13 cellular contexts compared by ENCODE assay signal in the genomic region with DNA sequence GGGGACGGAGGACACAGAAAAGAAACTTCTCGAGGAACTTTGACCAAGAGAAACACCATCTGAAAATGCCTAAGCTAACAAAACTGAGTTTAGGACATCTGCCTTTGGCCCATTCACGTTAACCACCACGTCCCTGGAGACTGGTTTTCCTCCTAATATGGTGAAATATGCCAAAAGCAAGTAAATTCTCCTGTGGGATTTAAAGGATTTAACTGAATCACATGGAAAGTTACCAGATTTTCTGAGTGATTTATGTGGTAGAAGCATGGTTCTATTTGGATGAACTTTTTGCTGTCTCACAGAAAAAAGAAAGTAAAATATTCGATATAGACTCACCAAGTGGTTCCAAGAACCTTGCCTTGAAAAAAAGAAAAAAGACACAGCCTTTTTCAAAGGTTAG. TPM values are rescaled to one million over a fixed set of nuclear protein-coding genes. Genes with fewer than 3 reads are reported as not detected.
A peak's percentile ranks its signal among the peaks of the same experiment; 100 is the strongest.
DNase-seq lines count a peak whose midpoint lies in the region; ATAC-seq and TF ChIP-seq lines count a peak whose summit lies in the region.
"Had no signal": no experiment of that assay in that cellular context is flagged by ENCODE, and none has a peak within 500 bp of the region (broad histone marks: within the 10 kb centered on the region; RNA-seq: fewer than 3 reads in every experiment).

No MANE protein-coding gene starts in this region.

- intact Hi-C loops in PC-3 (cut with micrococcal nuclease) (no loop called here), psoas muscle (cut with DNase I) (no loop called here), thyroid gland (cut with DNase I) (no loop called here)

- no TSS peak for BruUV-seq in PC-3 (replicated peaks; lab: Mats Ljungman, UMichigan)

- H3K4me1 ChIP-seq in PC-3 (ENCODE audit: insufficient read depth, low read length), result peaks cover 24% of the 10 kb centered on the region
- H3K4me1 ChIP-seq in fibroblast of lung (ENCODE audit: control insufficient read depth, extremely low read depth, insufficient read depth, low read length), result peaks cover 17% of the 10 kb centered on the region
- H3K4me1 ChIP-seq in psoas muscle, result no peaks in the 10 kb centered on the region
- H3K4me1 ChIP-seq in thyroid gland, result no peaks in the 10 kb centered on the region

- TF ChIP-seq CTCF in AG09319 (IDR thresholded peaks at IDR 0.05; ENCODE audit: low read depth, low read length), result no peak
- TF ChIP-seq CTCF in PC-3 (conservative IDR thresholded peaks at IDR 0.05; ENCODE audit: low read depth, low read length), result no peak
- no peak for TF ChIP-seq CTCF in fibroblast of lung (conservative IDR thresholded peaks at IDR 0.05 in 1 of 2, IDR thresholded peaks at IDR 0.05 in 1 of 2; ENCODE audit: low read depth in 1 of 2, low read length in 2 of 2)
- no peak for TF ChIP-seq CTCF in psoas muscle (IDR thresholded peaks at IDR 0.05)
- TF ChIP-seq CTCF in thyroid gland (IDR thresholded peaks at IDR 0.05), result no peak

- H3K27ac ChIP-seq in PC-3 (ENCODE audit: low read length), result peak overlapping the region; percentile 87
- peak overlapping the region; percentile 67 for H3K27ac ChIP-seq in fibroblast of lung (ENCODE audit: insufficient read depth, low read length)
- no peak overlapping the region for H3K27ac ChIP-seq in psoas muscle
- H3K27ac ChIP-seq in thyroid gland, result no peak overlapping the region
- H3K27ac ChIP-seq: C4-2B, neural progenitor cell had no signal

- POLR2A ChIA-PET in PC-3 (lab: Charles Lee; ENCODE audit: unreplicated experiment), result no interaction called here

- H3K79me2 ChIP-seq in PC-3 (ENCODE audit: low read length) (no peaks in the 10 kb centered on the region), fibroblast of lung (ENCODE audit: control insufficient read depth, insufficient read depth, low read length) (no peaks in the 10 kb centered on the region)

- H3K4me3 ChIP-seq in PC-3 (ENCODE audit: low read length) (no peak overlapping the region), fibroblast of lung (replicated peaks in 1 of 4; ENCODE audit: control extremely low read depth in 1 of 4, insufficient read depth in 1 of 4, low read depth in 3 of 4, low read length in 4 of 4) (no peak overlapping the region), psoas muscle (no peak overlapping the region), thyroid gland (replicated peaks in 1 of 3) (no peak overlapping the region)
- H3K4me3 ChIP-seq: neural progenitor cell had no signal

- no peaks in the 10 kb centered on the region for H3K9me2 ChIP-seq in PC-3 (replicated peaks; ENCODE audit: low read length)

- ATAC-seq in PC-3 (no peak), psoas muscle (peak in 3 of 4 donors; percentile 30 to 42 (median 37)), GM19455 (IDR thresholded peaks at IDR 0.05; ENCODE audit: unreplicated experiment) (no peak)
- ATAC-seq: activated CD8-positive, alpha-beta T cell treated with anti-CD3 and anti-CD28 coated beads, Interleukin-2, amount 10 ng/mL, durations not matched to agents 7 days and 5 days; Panc1 had no signal

- TF ChIP-seq POLR2A in thyroid gland (IDR thresholded peaks at IDR 0.05), result no peak

- no peaks in the 10 kb centered on the region for H3K36me3 ChIP-seq in PC-3 (ENCODE audit: low read depth, low read length)
- no peaks in the 10 kb centered on the region for H3K36me3 ChIP-seq in fibroblast of lung (ENCODE audit: control insufficient read depth, insufficient read depth, low read length)
- no peaks in the 10 kb centered on the region for H3K36me3 ChIP-seq in psoas muscle (ENCODE audit: insufficient read depth in 1 of 2, low read depth in 1 of 2)
- H3K36me3 ChIP-seq in thyroid gland, result no peaks in the 10 kb centered on the region
- H3K36me3 ChIP-seq: neural progenitor cell had no signal

- H4K20me1 ChIP-seq in PC-3 (ENCODE audit: low read length), result no peaks in the 10 kb centered on the region
- H4K20me1 ChIP-seq in fibroblast of lung (ENCODE audit: control insufficient read depth, extremely low read depth, insufficient read depth, low read length), result no peaks in the 10 kb centered on the region

- H3K27me3 ChIP-seq in PC-3 (ENCODE audit: low read length), result no peaks in the 10 kb centered on the region
- H3K27me3 ChIP-seq in fibroblast of lung (ENCODE audit: control insufficient read depth, insufficient read depth, low read length), result no peaks in the 10 kb centered on the region
- no peaks in the 10 kb centered on the region for H3K27me3 ChIP-seq in psoas muscle (ENCODE audit: insufficient read depth in 3 of 3, low read length in 2 of 3)
- no peaks in the 10 kb centered on the region for H3K27me3 ChIP-seq in thyroid gland
- H3K27me3 ChIP-seq: neural progenitor cell had no signal

- no peaks in the 10 kb centered on the region for H3K9me3 ChIP-seq in PC-3 (ENCODE audit: low read length)
- H3K9me3 ChIP-seq in fibroblast of lung (ENCODE audit: control insufficient read depth, insufficient read depth, low read depth, low read length), result no peaks in the 10 kb centered on the region
- H3K9me3 ChIP-seq in psoas muscle, result no peaks in the 10 kb centered on the region
- H3K9me3 ChIP-seq in thyroid gland, result no peaks in the 10 kb centered on the region

- H3K9ac ChIP-seq in PC-3 (ENCODE audit: low read length) (peak overlapping the region; percentile 37), fibroblast of lung (ENCODE audit: insufficient read depth, low read length) (no peak overlapping the region)
- H3K9ac ChIP-seq: neural progenitor cell had no signal

- peak overlapping the region; percentile 53 for H2AFZ ChIP-seq in PC-3 (ENCODE audit: low read length)
- H2AFZ ChIP-seq in fibroblast of lung (ENCODE audit: low read length), result no peak overlapping the region
- H2AFZ ChIP-seq: neural progenitor cell had no signal

- CTCF ChIA-PET in PC-3 (lab: Charles Lee), result interaction anchor here (0.7 kb wide), 1 partner anchor 624 kb away, joined by 3 read pairs; no protein-coding TSS in a partner anchor

- H3K4me2 ChIP-seq in PC-3 (ENCODE audit: low read length) (peak overlapping the region; percentile 71), fibroblast of lung (ENCODE audit: extremely low read depth, insufficient read depth, low read length) (peak overlapping the region; percentile 60)
- H3K4me2 ChIP-seq: neural progenitor cell had no signal

- DNase-seq in AG09319 (ENCODE audit: extremely low read depth, low read depth) (peak; percentile 68), PC-3 (peak; percentile 31), fibroblast of lung (ENCODE audit: low read depth in 2 of 2) (peak; percentile 89 to 95), psoas muscle (peak in 1 of 2 donors; percentile 27), NOMO-1 treated with DMSO at 0.1 percent for 48 hours (lab: John Stamatoyannopoulos, UW; ENCODE audit: unreplicated experiment) (no peak), thyroid gland (no peak), glomerular visceral epithelial cell (ENCODE audit: extremely low spot score) (no peak)
- DNase-seq: activated CD8-positive, alpha-beta T cell treated with anti-CD3 and anti-CD28 coated beads, Interleukin-2, amount 10 ng/mL, durations not matched to agents 7 days and 5 days; activated naive CD4-positive, alpha-beta T cell treated with anti-CD3 and anti-CD28 coated beads, Interleukin-2, amount 10 ng/mL, durations not matched to agents 7 days and 5 days had no signal

- 36 to 57% (median 39%) methylated on average over 5 of the region's 5 CpGs for WGBS in psoas muscle, 3 donors
- 75 to 78% methylated on average over 5 of the region's 5 CpGs for WGBS in thyroid gland, 2 donors

- H3F3A ChIP-seq in PC-3 (ENCODE audit: low read length, unreplicated experiment), result peaks cover 6% of the 10 kb centered on the region

RNA-seq across cellular contexts. Expression of gene BMPER, which starts 30.4 kb away (rescaled TPM):
- total RNA-seq in PC-3 (2014; rRNA removed), result 0.06 and 0.11 TPM in 2 replicates
- 12.2 and 28.2 TPM in 2 replicates for total RNA-seq in fibroblast of lung
- polyA plus RNA-seq in fibroblast of lung, result 9.8 and 15.9 TPM in 2 replicates
- 11.0 and 16.0 TPM in 2 replicates for polyA plus RNA-seq in fibroblast of lung (2012)
- polyA minus RNA-seq in fibroblast of lung (ENCODE audit: low replicate concordance), result 7.3 and 11.3 TPM in 2 replicates
- total RNA-seq in psoas muscle, result 1 to 10 TPM; 1.9 to 7.6 (median 2.6) TPM
- polyA plus RNA-seq in psoas muscle, result 1 to 10 TPM; 1.0 to 3.8 (median 1.6) TPM
- total RNA-seq in thyroid gland, result 1 to 10 TPM in 2 of 4 donors, under 1 TPM in 2; 0.25 to 2.3 (median 0.96) TPM
- total RNA-seq: activated CD8-positive, alpha-beta T cell treated with anti-CD3 and anti-CD28 coated beads, Interleukin-2, amount 10 ng/mL, durations not matched to agents 7 days and 5 days had no signal

Comparison
In these comparisons a context has a peak if more than half of its experiments do, and no peak if none do; other contexts are left out.
1. DNase-seq: peak in AG09319 (single experiment), PC-3 (single experiment) and fibroblast of lung (2 of 2); none in NOMO-1 treated with DMSO at 0.1 percent for 48 hours (single experiment), thyroid gland (0 of 2) and glomerular visceral epithelial cell (single experiment).
2. ATAC-seq: peak in psoas muscle (3 of 4); none in PC-3 (single experiment) and GM19455 (single experiment).
3. H3K27ac ChIP-seq: peak in PC-3 (single experiment) and fibroblast of lung (single experiment); none in psoas muscle (single experiment) and thyroid gland (0 of 3).